Comparison of ENCODE assay signal across 23 cellular contexts in genomic region chr1:13871413-13871812, GRCh38.
DNase-seq lines count a peak whose midpoint lies in the region; FAIRE-seq and TF ChIP-seq lines count a peak whose summit lies in the region.
"Had no signal": no experiment of that assay in that cellular context is flagged by ENCODE, and none has a peak within 500 bp of the region (broad histone marks: within the 10 kb centered on the region; RNA-seq: fewer than 3 reads in every experiment).

No MANE protein-coding gene starts in this region.

- DNase-seq in LNCaP clone FGC (ENCODE audit: low read depth) (peak; percentile 23), esophagus muscularis mucosa (ENCODE audit: extremely low spot score) (peak; percentile 34), HTR-8/SVneo (ENCODE audit: insufficient read length, low spot score) (no peak), activated gamma-delta T cell (lab: John Stamatoyannopoulos, UW) (no peak), MV-4-11 (lab: John Stamatoyannopoulos, UW) (no peak)
- DNase-seq: 8988T; ACHN; AML-193; BE2C; Caco-2; CD4-positive, CD25-positive, alpha-beta regulatory T cell; CD8-positive, alpha-beta T cell; DMS153; DND-41; GM23248; H7; HCEC 1CT had no signal

- H3K27me3 ChIP-seq in BLaER1, result no peaks in the 10 kb centered on the region
- no peaks in the 10 kb centered on the region for H3K27me3 ChIP-seq in esophagus muscularis mucosa
- H3K27me3 ChIP-seq: BE2C had no signal

- TF ChIP-seq EP300 in esophagus muscularis mucosa (IDR thresholded peaks at IDR 0.05), result no peak

- no peak for TF ChIP-seq POLR2A in esophagus muscularis mucosa (IDR thresholded peaks at IDR 0.05; ENCODE audit: low read depth)

- FAIRE-seq in HTR-8/SVneo (lab: Jason Lieb, UNC), result no peak
- FAIRE-seq: A549, G401.6, GM19239, H1 had no signal

- no peak overlapping the region for H3K27ac ChIP-seq in BLaER1
- H3K27ac ChIP-seq in esophagus muscularis mucosa (replicated peaks in 1 of 4), result no peak overlapping the region
- H3K27ac ChIP-seq: A549, C4-2B, GM23248 had no signal

- TF ChIP-seq CTCF in LNCaP clone FGC (IDR thresholded peaks at IDR 0.05; ENCODE audit: control insufficient read depth, extremely low read depth, insufficient read depth), result no peak
- TF ChIP-seq CTCF in esophagus muscularis mucosa (IDR thresholded peaks at IDR 0.05), result no peak

- peak overlapping the region; percentile 80 for H3K4me2 ChIP-seq in BLaER1
- H3K4me2 ChIP-seq: A549 had no signal

- H3K9me3 ChIP-seq in BLaER1 (peaks cover 10% of the 10 kb centered on the region; the same call in 1 of the 2 replicates), esophagus muscularis mucosa (no peaks in the 10 kb centered on the region)
- H3K9me3 ChIP-seq: A549, BE2C, Caco-2 had no signal

- H3K9ac ChIP-seq in BLaER1, result no peak overlapping the region
- H3K9ac ChIP-seq: GM23248 had no signal

- H3K36me3 ChIP-seq in BLaER1 (no peaks in the 10 kb centered on the region), esophagus muscularis mucosa (no peaks in the 10 kb centered on the region)
- H3K36me3 ChIP-seq: BE2C had no signal

- H3K4me3 ChIP-seq in BLaER1, result no peak overlapping the region
- H3K4me3 ChIP-seq in LNCaP clone FGC (ENCODE audit: low read depth, low read length), result no peak overlapping the region
- no peak overlapping the region for H3K4me3 ChIP-seq in esophagus muscularis mucosa
- H3K4me3 ChIP-seq: A549, GM23248 had no signal

- 84% methylated on average over 2 of the region's 2 CpGs for WGBS in esophagus muscularis mucosa

- H3K4me1 ChIP-seq in BLaER1 (peaks cover 14% of the 10 kb centered on the region), esophagus muscularis mucosa (no peaks in the 10 kb centered on the region)
- H3K4me1 ChIP-seq: A549, BE2C, Caco-2 had no signal

- H4K20me1 ChIP-seq in BLaER1, result no peaks in the 10 kb centered on the region

- intact Hi-C loops in esophagus muscularis mucosa (cut with DNase I), result no loop called here

Comparison
In these comparisons a context has a peak if more than half of its experiments do, and no peak if none do; other contexts are left out.
1. DNase-seq: peak in LNCaP clone FGC (single experiment) and esophagus muscularis mucosa (single experiment); none in HTR-8/SVneo (single experiment), activated gamma-delta T cell (single experiment) and MV-4-11 (single experiment).